ENCODE assay signal across 29 cellular contexts in the genomic region with DNA sequence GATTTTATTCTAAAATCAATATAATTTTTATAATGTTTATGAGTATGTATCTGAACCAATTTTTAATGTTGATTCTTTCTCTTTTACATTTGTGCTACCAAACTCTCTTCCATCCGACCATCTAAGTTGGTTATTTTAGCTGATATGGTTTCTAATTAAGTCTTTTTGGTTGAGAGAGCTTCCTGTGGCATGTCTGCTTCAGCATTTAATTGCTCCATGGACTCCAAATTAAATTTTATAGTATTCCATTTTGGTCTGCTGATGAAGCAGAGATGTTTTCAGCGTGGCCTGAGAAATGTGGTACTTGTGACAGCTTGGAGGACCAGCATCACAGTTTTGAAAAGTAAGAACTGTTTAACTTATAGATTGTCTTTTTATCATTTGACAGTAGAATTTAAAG.
"Had no signal": no experiment of that assay in that cellular context is flagged by ENCODE, and none has a peak within 500 bp of the region (broad histone marks: within the 10 kb centered on the region; RNA-seq: fewer than 3 reads in every experiment).

No MANE protein-coding gene starts in this region.

- FAIRE-seq: keratinocyte, pancreas, urothelium cell line had no signal

- H3K27me3 ChIP-seq: left lung, pancreas, suprapubic skin, tibial artery, upper lobe of right lung had no signal

- H3K9me3 ChIP-seq: lower lobe of right lung, pancreas, prostate gland, thoracic aorta, tibial artery, upper lobe of right lung had no signal

- H3K27ac Mint-ChIP-seq: naive thymus-derived CD8-positive, alpha-beta T cell; nephron; stimulated activated naive CD8-positive, alpha-beta T cell treated with anti-CD3 and anti-CD28 coated beads, Interleukin-15, Interleukin-2, amounts not matched to agents 100 ng/mL and 50 ng/mL, for 24 hours had no signal

- H3K27me3 Mint-ChIP-seq: naive thymus-derived CD8-positive, alpha-beta T cell; stimulated activated naive CD8-positive, alpha-beta T cell treated with anti-CD3 and anti-CD28 coated beads, Interleukin-15, Interleukin-2, amounts not matched to agents 100 ng/mL and 50 ng/mL, for 24 hours had no signal

- H3K36me3 ChIP-seq: lower lobe of right lung, pancreas, prostate gland, thoracic aorta, upper lobe of right lung had no signal

- H3K4me1 Mint-ChIP-seq: neural crest cell had no signal

- H3K4me3 Mint-ChIP-seq: naive thymus-derived CD8-positive, alpha-beta T cell; nephron; neural crest cell; stimulated activated naive CD8-positive, alpha-beta T cell treated with anti-CD3 and anti-CD28 coated beads, Interleukin-15, Interleukin-2, amounts not matched to agents 100 ng/mL and 50 ng/mL, for 24 hours had no signal

- ATAC-seq: left colon; left lung; lower lobe of right lung; naive thymus-derived CD8-positive, alpha-beta T cell; pancreas; right cardiac atrium; sciatic nerve; upper lobe of right lung had no signal

- H3K4me1 ChIP-seq: left lung, lower lobe of right lung, pancreas, prostate gland, suprapubic skin, upper lobe of right lung had no signal

- DNase-seq: hippocampal formation; left colon; left lung; lower lobe of right lung; mammary epithelial cell; naive thymus-derived CD8-positive, alpha-beta T cell; nucleus accumbens; pancreas; posterior cingulate gyrus; retina; right cardiac atrium; stimulated activated CD4-positive, alpha-beta T cell treated with anti-CD3 and anti-CD28 coated beads, Interleukin-12 subunit alpha, Interleukin-12 subunit beta, amount 100 ng/mL, for 4 hours; stimulated activated CD4-positive, alpha-beta T cell treated with anti-CD3 and anti-CD28 coated beads, Interleukin-15, amount 100 ng/mL, for 24 hours; stimulated activated CD4-positive, alpha-beta T cell treated with anti-CD3 and anti-CD28 coated beads, Interleukin-2, amount 100 ng/mL, for 24 hours; stimulated activated CD4-positive, alpha-beta T cell treated with anti-CD3 and anti-CD28 coated beads, Interleukin-4, amount 100 ng/mL, for 1 hour; stimulated activated naive CD4-positive, alpha-beta T cell; tibial artery; trophoblast cell; upper lobe of right lung had no signal

- H3K4me3 ChIP-seq: left lung, lower lobe of right lung, pancreas, prostate gland, skin epidermis, suprapubic skin, thoracic aorta, tibial artery, upper lobe of right lung had no signal
